In genomic region chr14:59870277-59871165, GRCh38 we compare ENCODE assay signal across 1 cellular context.
A peak's percentile ranks its signal among the peaks of the same experiment; 100 is the strongest.
TF ChIP-seq lines count a peak whose summit lies in the region.

Gene RTN1, minus strand, starts transcription at chr14:59870776. Its CDS starts 146 bp downstream, at chr14:59870630.

TF ChIP-seq in HepG2, 621 proteins besides CTCF, POLR2A, EP300 and RAD21 (continued from another document):
- TF ChIP-seq REST (IDR thresholded peaks at IDR 0.05; ENCODE audit: borderline replicate concordance in 1 of 2, low read depth in 1 of 2, low read length in 2 of 2): no peak
- peak; percentile 90; the same call in 1 of the 2 replicates for TF ChIP-seq MTF2 (CRISPR knock-in tag; IDR thresholded peaks at IDR 0.05; ENCODE audit: borderline replicate concordance)
- TF ChIP-seq MAX (IDR thresholded peaks at IDR 0.05): 0 out of 2 replicates have a peak, but pooled peaks have one; percentile 21
- peak; percentile 74 for TF ChIP-seq EZH2 (conservative IDR thresholded peaks at IDR 0.05; ENCODE audit: low read depth, low read length)
- 0 out of 2 replicates have a peak, but pooled peaks have one; percentile 25 for TF ChIP-seq BORCS8-MEF2B (CRISPR knock-in tag; IDR thresholded peaks at IDR 0.05)
- TF ChIP-seq KDM2A (CRISPR knock-in tag; IDR thresholded peaks at IDR 0.05; ENCODE audit: borderline replicate concordance, low read depth): peak; percentile 19; the same call in 1 of the 2 replicates
- TF ChIP-seq MAZ (IDR thresholded peaks at IDR 0.05; ENCODE audit: borderline replicate concordance, low read depth, low read length): no peak
- TF ChIP-seq MAZ (CRISPR knock-in tag; IDR thresholded peaks at IDR 0.05; ENCODE audit: low read depth): 0 out of 2 replicates have a peak, but pooled peaks have one; percentile 10
- peak; percentile 98 for TF ChIP-seq HNRNPLL (IDR thresholded peaks at IDR 0.05; ENCODE audit: low read depth, low read length, poor library complexity, severe bottlenecking)
- TF ChIP-seq SNRNP70 (IDR thresholded peaks at IDR 0.05; ENCODE audit: low read depth, low read length): no peak
- no peak for TF ChIP-seq ZFP36L2 (CRISPR knock-in tag; IDR thresholded peaks at IDR 0.05)
- 0 out of 2 replicates have a peak, but pooled peaks have one; percentile 64 for TF ChIP-seq NAIF1 (CRISPR knock-in tag; IDR thresholded peaks at IDR 0.05; ENCODE audit: borderline replicate concordance)
- TF ChIP-seq UBTF (CRISPR knock-in tag; IDR thresholded peaks at IDR 0.05): peak; percentile 23; the same call in 1 of the 2 replicates
- TF ChIP-seq HIVEP1 (CRISPR knock-in tag; IDR thresholded peaks at IDR 0.05): no peak
- TF ChIP-seq IKZF4 (CRISPR knock-in tag; IDR thresholded peaks at IDR 0.05; ENCODE audit: borderline replicate concordance, low read depth, not compliant biosample characterization): no peak
- TF ChIP-seq SCMH1 (CRISPR knock-in tag; IDR thresholded peaks at IDR 0.05; ENCODE audit: borderline replicate concordance): 0 out of 2 replicates have a peak, but pooled peaks have one; percentile 70
- TF ChIP-seq MXD3 (CRISPR knock-in tag; IDR thresholded peaks at IDR 0.05): no peak
- TF ChIP-seq SYNCRIP (IDR thresholded peaks at IDR 0.05; ENCODE audit: insufficient read depth, low read depth, low read length): no peak
- TF ChIP-seq MED8 (CRISPR knock-in tag; IDR thresholded peaks at IDR 0.05; ENCODE audit: insufficient replicate concordance): no peak
- peak; percentile 24; the same call in 1 of the 2 replicates for TF ChIP-seq ZNF687 (CRISPR knock-in tag; IDR thresholded peaks at IDR 0.05)
- peak; percentile 48; the same call in 1 of the 2 replicates for TF ChIP-seq GABPB1 (CRISPR knock-in tag; IDR thresholded peaks at IDR 0.05)
TF ChIP-seq in HepG2: peak in this region for 14.
